In the genomic region with DNA sequence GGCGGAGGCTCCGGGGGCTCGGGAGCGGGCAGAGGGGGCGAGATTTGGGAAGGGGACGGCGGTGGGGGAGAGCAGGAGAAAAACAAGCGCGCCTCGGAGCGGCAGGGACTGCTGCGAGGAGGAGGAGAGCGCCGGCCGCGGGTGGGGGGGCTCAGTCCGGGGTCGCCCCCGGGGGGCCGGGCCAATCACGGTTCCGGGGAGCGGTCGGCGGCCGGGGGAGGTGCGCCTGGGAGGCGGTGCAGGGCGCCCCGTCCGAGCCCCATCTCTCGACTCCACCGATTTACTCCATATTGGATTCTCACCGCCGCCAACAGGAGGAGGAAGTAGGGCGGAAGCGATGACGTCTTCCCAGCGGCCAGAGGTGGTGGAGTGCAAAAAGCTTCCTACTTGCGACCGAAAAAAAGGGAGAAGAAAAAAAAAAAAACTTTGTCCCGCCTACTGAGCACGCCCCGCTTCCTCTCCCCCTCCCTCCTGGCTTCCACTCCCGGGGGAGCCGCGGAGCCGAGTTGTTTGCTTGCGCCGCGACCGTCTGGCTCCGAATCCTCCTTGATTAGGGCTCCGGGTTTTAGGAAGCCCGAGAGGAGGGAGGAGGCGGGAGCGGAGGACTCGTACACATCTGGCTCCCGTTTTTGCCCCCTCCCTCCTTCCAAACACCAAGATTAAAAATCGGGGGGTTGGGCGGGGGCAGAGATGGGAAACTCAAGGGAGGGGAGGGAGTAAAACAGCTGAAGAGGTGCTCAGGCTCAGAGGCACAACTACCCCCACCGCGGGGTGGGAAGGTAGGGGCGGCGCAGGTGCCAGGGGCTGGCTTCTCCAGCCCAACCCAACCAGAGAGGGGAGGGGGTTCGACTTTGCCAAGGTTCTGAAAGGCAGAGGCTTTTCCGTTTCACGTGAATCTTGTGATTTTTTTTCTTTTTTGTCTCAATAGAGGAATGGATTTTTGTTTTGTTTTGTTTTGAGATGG, we compare ENCODE assay signal across 1 cellular context.
A peak's percentile ranks its signal among the peaks of the same experiment; 100 is the strongest.
TF ChIP-seq lines count a peak whose summit lies in the region.

A gene with protein sequence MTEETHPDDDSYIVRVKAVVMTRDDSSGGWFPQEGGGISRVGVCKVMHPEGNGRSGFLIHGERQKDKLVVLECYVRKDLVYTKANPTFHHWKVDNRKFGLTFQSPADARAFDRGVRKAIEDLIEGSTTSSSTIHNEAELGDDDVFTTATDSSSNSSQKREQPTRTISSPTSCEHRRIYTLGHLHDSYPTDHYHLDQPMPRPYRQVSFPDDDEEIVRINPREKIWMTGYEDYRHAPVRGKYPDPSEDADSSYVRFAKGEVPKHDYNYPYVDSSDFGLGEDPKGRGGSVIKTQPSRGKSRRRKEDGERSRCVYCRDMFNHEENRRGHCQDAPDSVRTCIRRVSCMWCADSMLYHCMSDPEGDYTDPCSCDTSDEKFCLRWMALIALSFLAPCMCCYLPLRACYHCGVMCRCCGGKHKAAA (minus strand): TSS at position 373 of the 964 bp plus-strand sequence. CDS start 612 bp downstream, outside the sequence.

TF ChIP-seq in SK-N-SH treated with all-trans-retinoic acid at 6 μM for 48 hours, 23 proteins besides CTCF, POLR2A, EP300 and RAD21 (continued from another document):
- TF ChIP-seq OSR1 (CRISPR knock-in tag; IDR thresholded peaks at IDR 0.05): no peak
- TF ChIP-seq, protein P1, sequence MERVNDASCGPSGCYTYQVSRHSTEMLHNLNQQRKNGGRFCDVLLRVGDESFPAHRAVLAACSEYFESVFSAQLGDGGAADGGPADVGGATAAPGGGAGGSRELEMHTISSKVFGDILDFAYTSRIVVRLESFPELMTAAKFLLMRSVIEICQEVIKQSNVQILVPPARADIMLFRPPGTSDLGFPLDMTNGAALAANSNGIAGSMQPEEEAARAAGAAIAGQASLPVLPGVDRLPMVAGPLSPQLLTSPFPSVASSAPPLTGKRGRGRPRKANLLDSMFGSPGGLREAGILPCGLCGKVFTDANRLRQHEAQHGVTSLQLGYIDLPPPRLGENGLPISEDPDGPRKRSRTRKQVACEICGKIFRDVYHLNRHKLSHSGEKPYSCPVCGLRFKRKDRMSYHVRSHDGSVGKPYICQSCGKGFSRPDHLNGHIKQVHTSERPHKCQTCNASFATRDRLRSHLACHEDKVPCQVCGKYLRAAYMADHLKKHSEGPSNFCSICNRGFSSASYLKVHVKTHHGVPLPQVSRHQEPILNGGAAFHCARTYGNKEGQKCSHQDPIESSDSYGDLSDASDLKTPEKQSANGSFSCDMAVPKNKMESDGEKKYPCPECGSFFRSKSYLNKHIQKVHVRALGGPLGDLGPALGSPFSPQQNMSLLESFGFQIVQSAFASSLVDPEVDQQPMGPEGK (CRISPR knock-in tag; IDR thresholded peaks at IDR 0.05; ENCODE audit: borderline replicate concordance): peak; percentile 92
- no peak for TF ChIP-seq SNAI2 (CRISPR knock-in tag; IDR thresholded peaks at IDR 0.05)
- TF ChIP-seq ISL1 (CRISPR knock-in tag; IDR thresholded peaks at IDR 0.05): no peak
- TF ChIP-seq GLIS3 (CRISPR knock-in tag; IDR thresholded peaks at IDR 0.05): no peak
- no peak for TF ChIP-seq ARNTL (CRISPR knock-in tag; IDR thresholded peaks at IDR 0.05; ENCODE audit: borderline replicate concordance, low read depth)
- TF ChIP-seq, protein P2, sequence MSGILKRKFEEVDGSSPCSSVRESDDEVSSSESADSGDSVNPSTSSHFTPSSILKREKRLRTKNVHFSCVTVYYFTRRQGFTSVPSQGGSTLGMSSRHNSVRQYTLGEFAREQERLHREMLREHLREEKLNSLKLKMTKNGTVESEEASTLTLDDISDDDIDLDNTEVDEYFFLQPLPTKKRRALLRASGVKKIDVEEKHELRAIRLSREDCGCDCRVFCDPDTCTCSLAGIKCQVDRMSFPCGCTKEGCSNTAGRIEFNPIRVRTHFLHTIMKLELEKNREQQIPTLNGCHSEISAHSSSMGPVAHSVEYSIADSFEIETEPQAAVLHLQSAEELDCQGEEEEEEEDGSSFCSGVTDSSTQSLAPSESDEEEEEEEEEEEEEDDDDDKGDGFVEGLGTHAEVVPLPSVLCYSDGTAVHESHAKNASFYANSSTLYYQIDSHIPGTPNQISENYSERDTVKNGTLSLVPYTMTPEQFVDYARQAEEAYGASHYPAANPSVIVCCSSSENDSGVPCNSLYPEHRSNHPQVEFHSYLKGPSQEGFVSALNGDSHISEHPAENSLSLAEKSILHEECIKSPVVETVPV (CRISPR knock-in tag; IDR thresholded peaks at IDR 0.05): no peak
- no peak for TF ChIP-seq ESRRG (CRISPR knock-in tag; IDR thresholded peaks at IDR 0.05)
- TF ChIP-seq ZFP3 (CRISPR knock-in tag; IDR thresholded peaks at IDR 0.05): peak; percentile 85; the same call in 1 of the 2 replicates
- no peak for TF ChIP-seq ZNF565 (CRISPR knock-in tag; conservative IDR thresholded peaks at IDR 0.05; ENCODE audit: low read depth)
- no peak; the same call in 1 of the 2 replicates for TF ChIP-seq TCF4 (CRISPR knock-in tag; IDR thresholded peaks at IDR 0.05; ENCODE audit: borderline replicate concordance)
